Comparison of ENCODE assay signal across 13 cellular contexts in the genomic region with DNA sequence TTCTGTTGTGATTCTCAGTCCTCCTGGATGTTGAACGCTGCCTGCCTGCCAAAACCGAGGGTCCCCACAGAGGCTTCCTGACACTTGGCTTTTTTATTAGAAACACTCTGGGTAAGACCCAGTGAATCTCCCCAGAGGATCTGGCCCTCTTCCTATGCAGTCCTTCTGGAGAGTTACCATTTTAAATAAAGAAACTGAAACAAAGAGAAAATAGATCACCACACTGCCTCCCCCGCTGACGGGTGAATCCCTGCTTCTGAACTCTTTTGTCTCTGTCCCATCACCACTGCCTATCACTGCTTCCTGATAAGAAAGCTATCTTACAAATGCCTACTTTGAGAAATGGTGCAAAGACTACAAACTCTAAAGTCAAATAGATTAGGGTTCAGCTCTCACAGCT.
DNase-seq lines count a peak whose midpoint lies in the region; ATAC-seq and TF ChIP-seq lines count a peak whose summit lies in the region.
"Had no signal": no experiment of that assay in that cellular context is flagged by ENCODE, and none has a peak within 500 bp of the region (broad histone marks: within the 10 kb centered on the region; RNA-seq: fewer than 3 reads in every experiment).

No MANE protein-coding gene starts in this region.

- no peaks in the 10 kb centered on the region for H3K9me3 Mint-ChIP-seq in HFFc6
- no peaks in the 10 kb centered on the region for H3K9me3 Mint-ChIP-seq in activated CD8-positive, alpha-beta T cell treated with anti-CD3 and anti-CD28 coated beads, Interleukin-2, amount 10 ng/mL, durations not matched to agents 7 days and 5 days (ENCODE audit: insufficient read depth)
- H3K9me3 Mint-ChIP-seq: activated naive CD4-positive, alpha-beta T cell treated with anti-CD3 and anti-CD28 coated beads, Interleukin-2, amount 50 U/mL, for 24 hours had no signal

- H3K27ac Mint-ChIP-seq in HFFc6: no peak overlapping the region
- no peak overlapping the region for H3K27ac Mint-ChIP-seq in activated CD8-positive, alpha-beta T cell treated with anti-CD3 and anti-CD28 coated beads, Interleukin-2, amount 10 ng/mL, durations not matched to agents 7 days and 5 days
- H3K27ac Mint-ChIP-seq: activated naive CD4-positive, alpha-beta T cell treated with anti-CD3 and anti-CD28 coated beads, Interleukin-2, amount 50 U/mL, for 24 hours had no signal

- H3K27me3 Mint-ChIP-seq in HFFc6 (ENCODE audit: insufficient read depth): peaks cover 19% of the 10 kb centered on the region
- H3K27me3 Mint-ChIP-seq in activated CD8-positive, alpha-beta T cell treated with anti-CD3 and anti-CD28 coated beads, Interleukin-2, amount 10 ng/mL, durations not matched to agents 7 days and 5 days (ENCODE audit: low read depth): peaks cover 20% of the 10 kb centered on the region

- H3K4me1 Mint-ChIP-seq in HFFc6 (ENCODE audit: low read depth): peaks cover 19% of the 10 kb centered on the region
- H3K4me1 Mint-ChIP-seq in activated CD8-positive, alpha-beta T cell treated with anti-CD3 and anti-CD28 coated beads, Interleukin-2, amount 10 ng/mL, durations not matched to agents 7 days and 5 days (ENCODE audit: low read depth): no peaks in the 10 kb centered on the region
- H3K4me1 Mint-ChIP-seq: activated naive CD4-positive, alpha-beta T cell treated with anti-CD3 and anti-CD28 coated beads, Interleukin-2, amount 50 U/mL, for 24 hours had no signal

- peak overlapping the region; percentile 33 for H2AFZ ChIP-seq in neuron (ENCODE audit: low read depth, low read length)

- no peaks in the 10 kb centered on the region for H3K9me3 ChIP-seq in neuron (ENCODE audit: low read length)
- H3K9me3 ChIP-seq: upper lobe of left lung had no signal

- H3K27me3 ChIP-seq in neuron (ENCODE audit: insufficient read depth, low read length): no peaks in the 10 kb centered on the region
- H3K27me3 ChIP-seq: upper lobe of left lung had no signal

- H3K36me3 Mint-ChIP-seq in HFFc6 (ENCODE audit: low read depth): no peaks in the 10 kb centered on the region
- H3K36me3 Mint-ChIP-seq in activated CD8-positive, alpha-beta T cell treated with anti-CD3 and anti-CD28 coated beads, Interleukin-2, amount 10 ng/mL, durations not matched to agents 7 days and 5 days (ENCODE audit: low read depth): no peaks in the 10 kb centered on the region
- H3K36me3 Mint-ChIP-seq: activated naive CD4-positive, alpha-beta T cell treated with anti-CD3 and anti-CD28 coated beads, Interleukin-2, amount 50 U/mL, for 24 hours had no signal

- CTCF ChIA-PET in activated CD8-positive, alpha-beta T cell treated with anti-CD3 and anti-CD28 coated beads, Interleukin-2, amount 10 ng/mL, durations not matched to agents 7 days and 5 days (lab: Charles Lee): no interaction called here

- POLR2A ChIA-PET in activated CD8-positive, alpha-beta T cell treated with anti-CD3 and anti-CD28 coated beads, Interleukin-2, amount 10 ng/mL, durations not matched to agents 7 days and 5 days (lab: Charles Lee): no interaction called here

- DNase-seq in HFFc6 (no peak), NCI-H1417 (lab: John Stamatoyannopoulos, UW) (no peak), kidney tubule cell (ENCODE audit: low spot score) (no peak), SKM-1 (lab: John Stamatoyannopoulos, UW; ENCODE audit: unreplicated experiment) (no peak)
- DNase-seq in activated CD8-positive, alpha-beta T cell treated with anti-CD3 and anti-CD28 coated beads, Interleukin-2, amount 10 ng/mL, durations not matched to agents 7 days and 5 days: no peak
- DNase-seq: effector memory CD4-positive, alpha-beta T cell; KG1; NCI-H774; upper lobe of left lung had no signal

- H3K4me3 Mint-ChIP-seq in HFFc6: peak overlapping the region; percentile 78
- H3K4me3 Mint-ChIP-seq in activated CD8-positive, alpha-beta T cell treated with anti-CD3 and anti-CD28 coated beads, Interleukin-2, amount 10 ng/mL, durations not matched to agents 7 days and 5 days: no peak overlapping the region
- H3K4me3 Mint-ChIP-seq: activated naive CD4-positive, alpha-beta T cell treated with anti-CD3 and anti-CD28 coated beads, Interleukin-2, amount 50 U/mL, for 24 hours had no signal

- TF ChIP-seq CTCF in HFFc6 (IDR thresholded peaks at IDR 0.05): no peak

- H3K4me3 ChIP-seq in neuron (ENCODE audit: low read length): no peak overlapping the region
- H3K4me3 ChIP-seq: upper lobe of left lung had no signal

- ATAC-seq in GM18870 (IDR thresholded peaks at IDR 0.05; ENCODE audit: unreplicated experiment) (peak; percentile 84), HG03565 (IDR thresholded peaks at IDR 0.05; ENCODE audit: unreplicated experiment) (peak; percentile 36)
- no peak for ATAC-seq in activated CD8-positive, alpha-beta T cell treated with anti-CD3 and anti-CD28 coated beads, Interleukin-2, amount 10 ng/mL, durations not matched to agents 7 days and 5 days

- H3K36me3 ChIP-seq in neuron (ENCODE audit: insufficient read depth, low read length): no peaks in the 10 kb centered on the region
- H3K36me3 ChIP-seq: upper lobe of left lung had no signal

- H3K4me1 ChIP-seq in neuron (ENCODE audit: insufficient read depth, low read length): peaks cover 7% of the 10 kb centered on the region
